In the genomic region with DNA sequence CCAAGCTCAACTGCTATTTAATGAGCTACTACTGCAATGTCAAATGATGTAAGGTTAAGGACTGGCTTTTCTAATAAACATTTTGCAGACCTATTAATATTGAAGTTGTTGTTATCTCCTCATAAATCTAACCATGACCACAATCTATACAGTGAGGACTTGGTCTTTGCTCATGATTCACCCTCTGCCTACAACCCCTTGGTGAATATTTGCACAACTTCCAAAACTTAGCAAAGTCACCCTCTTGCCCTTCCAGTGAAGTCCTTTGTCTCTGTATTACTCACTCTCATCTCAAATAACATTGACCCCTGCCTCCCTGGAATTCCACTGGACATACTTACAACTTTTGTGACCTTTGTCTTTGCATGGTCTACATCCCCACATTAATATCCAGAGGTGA, we compare ENCODE assay signal across 16 cellular contexts.
DNase-seq lines count a peak whose midpoint lies in the region; ATAC-seq and TF ChIP-seq lines count a peak whose summit lies in the region.
"Had no signal": no experiment of that assay in that cellular context is flagged by ENCODE, and none has a peak within 500 bp of the region (broad histone marks: within the 10 kb centered on the region; RNA-seq: fewer than 3 reads in every experiment).

No MANE protein-coding gene starts in this region.

- no peak overlapping the region for H3K4me3 Mint-ChIP-seq in activated T-cell treated with anti-CD3 and anti-CD28 coated beads, Interleukin-2, amount 50 U/mL, for 24 hours
- H3K4me3 Mint-ChIP-seq: CD14-positive monocyte; CD4-positive, alpha-beta memory T cell; H9 had no signal

- POLR2A ChIA-PET in SK-N-SH (lab: Yijun Ruan, JAX) = no interaction called here

- ATAC-seq in SK-N-SH treated with all-trans-retinoic acid at 6 μM for 48 hours (no peak; the same call in 2 of the 3 replicates), HG03457 (IDR thresholded peaks at IDR 0.05; ENCODE audit: unreplicated experiment) (no peak)

- no peaks in the 10 kb centered on the region for H3K79me2 ChIP-seq in SK-N-SH (ENCODE audit: insufficient read depth)
- no peaks in the 10 kb centered on the region for H3K79me2 ChIP-seq in GM23248 (ENCODE audit: insufficient read depth)

- no peak for TF ChIP-seq EP300 in SK-N-SH (IDR thresholded peaks at IDR 0.05; ENCODE audit: borderline replicate concordance in 1 of 2, low read depth in 1 of 2, low read length in 1 of 2)

- H4K20me1 ChIP-seq in SK-N-SH (ENCODE audit: insufficient read depth) (no peaks in the 10 kb centered on the region), GM23248 (ENCODE audit: insufficient read depth) (no peaks in the 10 kb centered on the region)
- H4K20me1 ChIP-seq: BLaER1 had no signal

- no peaks in the 10 kb centered on the region for H3K9me3 Mint-ChIP-seq in activated T-cell treated with anti-CD3 and anti-CD28 coated beads, Interleukin-2, amount 50 U/mL, for 24 hours
- H3K9me3 Mint-ChIP-seq: CD14-positive monocyte, H9 had no signal

- TF ChIP-seq CTCF in SK-N-SH (IDR thresholded peaks at IDR 0.05) = no peak
- no peak for TF ChIP-seq CTCF in foreskin fibroblast (IDR thresholded peaks at IDR 0.05; ENCODE audit: low read depth, low read length)
- no peak for TF ChIP-seq CTCF in WERI-Rb-1 (IDR thresholded peaks at IDR 0.05; ENCODE audit: low read depth, low read length)

- CTCF ChIA-PET in SK-N-SH (lab: Yijun Ruan, JAX) = no interaction called here

- in situ Hi-C loops in GM23248 (cut with MboI) = no loop called here

- H3K9ac ChIP-seq in SK-N-SH = no peak overlapping the region
- no peak overlapping the region for H3K9ac ChIP-seq in GM23248
- H3K9ac ChIP-seq: BLaER1 had no signal

- TF ChIP-seq RAD21 in SK-N-SH (IDR thresholded peaks at IDR 0.05; ENCODE audit: low read length) = no peak

- H3K36me3 ChIP-seq in SK-N-SH (replicated peaks in 1 of 2; ENCODE audit: control insufficient read depth in 1 of 2, insufficient read depth in 2 of 2, low read length in 1 of 2) (no peaks in the 10 kb centered on the region), GM23248 (ENCODE audit: low read depth) (no peaks in the 10 kb centered on the region), WERI-Rb-1 (peaks cover 2% of the 10 kb centered on the region; the same call in 1 of the 2 replicates)
- H3K36me3 ChIP-seq: BLaER1 had no signal

- H3K36me3 Mint-ChIP-seq in activated T-cell treated with anti-CD3 and anti-CD28 coated beads, Interleukin-2, amount 50 U/mL, for 24 hours (ENCODE audit: low read depth) = no peaks in the 10 kb centered on the region
- H3K36me3 Mint-ChIP-seq: CD14-positive monocyte; CD4-positive, alpha-beta memory T cell had no signal

- H3F3A ChIP-seq in SK-N-SH (replicated peaks; ENCODE audit: insufficient read depth) = no peaks in the 10 kb centered on the region
- H3F3A ChIP-seq in GM23248 (ENCODE audit: insufficient read depth) = no peaks in the 10 kb centered on the region

- H3K4me3 ChIP-seq in SK-N-SH (ENCODE audit: low read depth in 2 of 2, low read length in 1 of 2) (no peak overlapping the region; a peak in 1 of 4 replicates), GM23248 (no peak overlapping the region), foreskin fibroblast (ENCODE audit: low read depth in 1 of 2, low read length in 2 of 2) (no peak overlapping the region), WERI-Rb-1 (ENCODE audit: low read depth, low read length) (no peak overlapping the region)
- H3K4me3 ChIP-seq: BLaER1 had no signal

- H3K9me2 ChIP-seq in SK-N-SH (no peaks in the 10 kb centered on the region), GM23248 (ENCODE audit: insufficient read depth) (no peaks in the 10 kb centered on the region)

- DNase-seq in SK-N-SH (no peak), GM23248 (peak; percentile 30), T1000 (lab: John Stamatoyannopoulos, UW) (peak; percentile 31), foreskin fibroblast (peak; percentile 16 to 35), WERI-Rb-1 (no peak)
- no peak for DNase-seq in activated T-cell treated with anti-CD3 and anti-CD28 coated beads, Interleukin-2, amount 50 U/mL, for 24 hours
- DNase-seq: 8988T; CD4-positive, alpha-beta memory T cell; DMS153; DND-41; GF-D8; H9 had no signal

- H3K9me3 ChIP-seq in SK-N-SH (no peaks in the 10 kb centered on the region), GM23248 (ENCODE audit: low read depth) (no peaks in the 10 kb centered on the region), WERI-Rb-1 (ENCODE audit: severe bottlenecking) (no peaks in the 10 kb centered on the region)
- H3K9me3 ChIP-seq: BLaER1 had no signal

- no peak overlapping the region for H3K27ac Mint-ChIP-seq in activated T-cell treated with anti-CD3 and anti-CD28 coated beads, Interleukin-2, amount 50 U/mL, for 24 hours
- H3K27ac Mint-ChIP-seq: CD14-positive monocyte, H9 had no signal

- no peaks in the 10 kb centered on the region for H3K4me1 Mint-ChIP-seq in activated T-cell treated with anti-CD3 and anti-CD28 coated beads, Interleukin-2, amount 50 U/mL, for 24 hours (ENCODE audit: low read depth)
- H3K4me1 Mint-ChIP-seq: CD14-positive monocyte; CD4-positive, alpha-beta memory T cell; H9 had no signal

- no peak overlapping the region for H2AFZ ChIP-seq in SK-N-SH (ENCODE audit: low read depth)
- H2AFZ ChIP-seq in GM23248 = no peak overlapping the region

- H3K4me1 ChIP-seq in SK-N-SH (ENCODE audit: control insufficient read depth in 1 of 2, insufficient read depth in 2 of 2, low read depth in 1 of 2, low read length in 1 of 2) (peaks cover 0 to 2% of the 10 kb centered on the region in 2 experiments; a peak in 2 of 4 replicates), GM23248 (ENCODE audit: insufficient read depth) (peaks cover 6% of the 10 kb centered on the region; the same call in 1 of the 2 replicates)
- H3K4me1 ChIP-seq: BLaER1 had no signal

- H3K27ac ChIP-seq in SK-N-SH (ENCODE audit: low read depth in 2 of 2, low read length in 1 of 2) = no peak overlapping the region
- no peak overlapping the region for H3K27ac ChIP-seq in GM23248
- no peak overlapping the region for H3K27ac ChIP-seq in WERI-Rb-1
- H3K27ac ChIP-seq: BLaER1 had no signal

- no peaks in the 10 kb centered on the region for H3K27me3 Mint-ChIP-seq in activated T-cell treated with anti-CD3 and anti-CD28 coated beads, Interleukin-2, amount 50 U/mL, for 24 hours
- H3K27me3 Mint-ChIP-seq: CD4-positive, alpha-beta memory T cell had no signal

- no peaks in the 10 kb centered on the region for H3K27me3 ChIP-seq in SK-N-SH (ENCODE audit: insufficient read depth)
- H3K27me3 ChIP-seq in GM23248 (replicated peaks; ENCODE audit: insufficient read depth) = no peaks in the 10 kb centered on the region
- H3K27me3 ChIP-seq in WERI-Rb-1 (ENCODE audit: insufficient read depth, low read depth, severe bottlenecking) = no peaks in the 10 kb centered on the region
- H3K27me3 ChIP-seq: BLaER1 had no signal

- H3K4me2 ChIP-seq in SK-N-SH = no peak overlapping the region
- no peak overlapping the region for H3K4me2 ChIP-seq in GM23248 (ENCODE audit: unreplicated experiment)
- H3K4me2 ChIP-seq: BLaER1 had no signal

TF ChIP-seq in SK-N-SH, 30 proteins besides CTCF, POLR2A, EP300 and RAD21 (continues in another document):
- TF ChIP-seq, protein P1, sequence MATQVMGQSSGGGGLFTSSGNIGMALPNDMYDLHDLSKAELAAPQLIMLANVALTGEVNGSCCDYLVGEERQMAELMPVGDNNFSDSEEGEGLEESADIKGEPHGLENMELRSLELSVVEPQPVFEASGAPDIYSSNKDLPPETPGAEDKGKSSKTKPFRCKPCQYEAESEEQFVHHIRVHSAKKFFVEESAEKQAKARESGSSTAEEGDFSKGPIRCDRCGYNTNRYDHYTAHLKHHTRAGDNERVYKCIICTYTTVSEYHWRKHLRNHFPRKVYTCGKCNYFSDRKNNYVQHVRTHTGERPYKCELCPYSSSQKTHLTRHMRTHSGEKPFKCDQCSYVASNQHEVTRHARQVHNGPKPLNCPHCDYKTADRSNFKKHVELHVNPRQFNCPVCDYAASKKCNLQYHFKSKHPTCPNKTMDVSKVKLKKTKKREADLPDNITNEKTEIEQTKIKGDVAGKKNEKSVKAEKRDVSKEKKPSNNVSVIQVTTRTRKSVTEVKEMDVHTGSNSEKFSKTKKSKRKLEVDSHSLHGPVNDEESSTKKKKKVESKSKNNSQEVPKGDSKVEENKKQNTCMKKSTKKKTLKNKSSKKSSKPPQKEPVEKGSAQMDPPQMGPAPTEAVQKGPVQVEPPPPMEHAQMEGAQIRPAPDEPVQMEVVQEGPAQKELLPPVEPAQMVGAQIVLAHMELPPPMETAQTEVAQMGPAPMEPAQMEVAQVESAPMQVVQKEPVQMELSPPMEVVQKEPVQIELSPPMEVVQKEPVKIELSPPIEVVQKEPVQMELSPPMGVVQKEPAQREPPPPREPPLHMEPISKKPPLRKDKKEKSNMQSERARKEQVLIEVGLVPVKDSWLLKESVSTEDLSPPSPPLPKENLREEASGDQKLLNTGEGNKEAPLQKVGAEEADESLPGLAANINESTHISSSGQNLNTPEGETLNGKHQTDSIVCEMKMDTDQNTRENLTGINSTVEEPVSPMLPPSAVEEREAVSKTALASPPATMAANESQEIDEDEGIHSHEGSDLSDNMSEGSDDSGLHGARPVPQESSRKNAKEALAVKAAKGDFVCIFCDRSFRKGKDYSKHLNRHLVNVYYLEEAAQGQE (IDR thresholded peaks at IDR 0.05; ENCODE audit: low read depth, low read length) = no peak
- no peak for TF ChIP-seq FOXJ3 (CRISPR knock-in tag; IDR thresholded peaks at IDR 0.05)

TF ChIP-seq in SK-N-SH treated with all-trans-retinoic acid at 6 μM for 48 hours, 23 proteins besides CTCF, POLR2A, EP300 and RAD21 (continues in another document):
- TF ChIP-seq, protein P2, sequence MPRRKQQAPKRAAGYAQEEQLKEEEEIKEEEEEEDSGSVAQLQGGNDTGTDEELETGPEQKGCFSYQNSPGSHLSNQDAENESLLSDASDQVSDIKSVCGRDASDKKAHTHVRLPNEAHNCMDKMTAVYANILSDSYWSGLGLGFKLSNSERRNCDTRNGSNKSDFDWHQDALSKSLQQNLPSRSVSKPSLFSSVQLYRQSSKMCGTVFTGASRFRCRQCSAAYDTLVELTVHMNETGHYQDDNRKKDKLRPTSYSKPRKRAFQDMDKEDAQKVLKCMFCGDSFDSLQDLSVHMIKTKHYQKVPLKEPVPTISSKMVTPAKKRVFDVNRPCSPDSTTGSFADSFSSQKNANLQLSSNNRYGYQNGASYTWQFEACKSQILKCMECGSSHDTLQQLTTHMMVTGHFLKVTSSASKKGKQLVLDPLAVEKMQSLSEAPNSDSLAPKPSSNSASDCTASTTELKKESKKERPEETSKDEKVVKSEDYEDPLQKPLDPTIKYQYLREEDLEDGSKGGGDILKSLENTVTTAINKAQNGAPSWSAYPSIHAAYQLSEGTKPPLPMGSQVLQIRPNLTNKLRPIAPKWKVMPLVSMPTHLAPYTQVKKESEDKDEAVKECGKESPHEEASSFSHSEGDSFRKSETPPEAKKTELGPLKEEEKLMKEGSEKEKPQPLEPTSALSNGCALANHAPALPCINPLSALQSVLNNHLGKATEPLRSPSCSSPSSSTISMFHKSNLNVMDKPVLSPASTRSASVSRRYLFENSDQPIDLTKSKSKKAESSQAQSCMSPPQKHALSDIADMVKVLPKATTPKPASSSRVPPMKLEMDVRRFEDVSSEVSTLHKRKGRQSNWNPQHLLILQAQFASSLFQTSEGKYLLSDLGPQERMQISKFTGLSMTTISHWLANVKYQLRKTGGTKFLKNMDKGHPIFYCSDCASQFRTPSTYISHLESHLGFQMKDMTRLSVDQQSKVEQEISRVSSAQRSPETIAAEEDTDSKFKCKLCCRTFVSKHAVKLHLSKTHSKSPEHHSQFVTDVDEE (CRISPR knock-in tag; IDR thresholded peaks at IDR 0.05) = no peak
- TF ChIP-seq CSDC2 (CRISPR knock-in tag; IDR thresholded peaks at IDR 0.05) (no peak), ISL1 (CRISPR knock-in tag; IDR thresholded peaks at IDR 0.05) (no peak)

Comparison
In these comparisons a context has a peak if more than half of its experiments do, and no peak if none do; other contexts are left out.
1. DNase-seq: peak in GM23248 (single experiment), T1000 (single experiment) and foreskin fibroblast (2 of 2); none in SK-N-SH (single experiment), WERI-Rb-1 (single experiment) and activated T-cell treated with anti-CD3 and anti-CD28 coated beads, Interleukin-2, amount 50 U/mL, for 24 hours (single experiment).